Comparison of ENCODE assay signal across 21 cellular contexts in the genomic region with DNA sequence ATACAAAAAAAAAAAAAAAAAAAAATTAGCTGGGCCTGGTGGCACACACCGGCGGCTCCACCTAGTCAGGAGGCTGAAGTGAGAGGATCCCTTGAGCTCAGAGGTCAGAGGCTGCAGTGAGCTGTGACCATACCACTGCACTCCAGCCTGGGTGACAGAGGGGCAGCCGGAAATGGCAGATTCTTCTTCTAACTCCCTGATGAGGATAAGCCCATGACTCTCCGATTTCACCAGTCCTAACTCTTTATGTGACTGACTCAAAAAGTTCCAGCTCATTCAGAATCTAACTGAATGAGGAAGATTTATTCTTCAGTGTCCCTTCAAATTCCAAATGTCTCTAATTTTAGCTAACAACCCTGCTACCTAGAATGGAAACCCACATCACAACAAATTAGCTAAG. TPM values are rescaled to one million over a fixed set of nuclear protein-coding genes. Genes with fewer than 3 reads are reported as not detected.
A peak's percentile ranks its signal among the peaks of the same experiment; 100 is the strongest.
DNase-seq lines count a peak whose midpoint lies in the region; FAIRE-seq and TF ChIP-seq lines count a peak whose summit lies in the region.
"Had no signal": no experiment of that assay in that cellular context is flagged by ENCODE, and none has a peak within 500 bp of the region (broad histone marks: within the 10 kb centered on the region; RNA-seq: fewer than 3 reads in every experiment).

No MANE protein-coding gene starts in this region.

- H3K79me2 ChIP-seq in PC-9 (ENCODE audit: low read depth), result no peaks in the 10 kb centered on the region; the same call in 1 of the 2 replicates

- H3K27me3 Mint-ChIP-seq in activated naive CD4-positive, alpha-beta T cell treated with anti-CD3 and anti-CD28 coated beads for 36 hours (ENCODE audit: low read depth), result no peaks in the 10 kb centered on the region
- no peaks in the 10 kb centered on the region for H3K27me3 Mint-ChIP-seq in CD4-positive, alpha-beta memory T cell

- H3K9me3 ChIP-seq in CD4-positive, alpha-beta memory T cell (ENCODE audit: control insufficient read depth in 1 of 2, low read length in 2 of 2), result no peaks in the 10 kb centered on the region
- H3K9me3 ChIP-seq in PC-9 (ENCODE audit: insufficient read depth, low read depth), result no peaks in the 10 kb centered on the region
- H3K9me3 ChIP-seq in esophagus muscularis mucosa, result no peaks in the 10 kb centered on the region
- H3K9me3 ChIP-seq: SJCRH30 had no signal

- WGBS in esophagus muscularis mucosa, result 96% methylated on average over 4 of the region's 4 CpGs

- no TSS peak for BruUV-seq in PC-9 (replicated peaks; lab: Mats Ljungman, UMichigan)

- no peak for FAIRE-seq in H54 (lab: Jason Lieb, UNC)

- TF ChIP-seq CTCF in PC-9 (conservative IDR thresholded peaks at IDR 0.05) (no peak), esophagus muscularis mucosa (IDR thresholded peaks at IDR 0.05) (no peak)

- H3K36me3 ChIP-seq in CD4-positive, alpha-beta memory T cell (ENCODE audit: insufficient read depth, low read length), result no peaks in the 10 kb centered on the region
- H3K36me3 ChIP-seq in PC-9 (ENCODE audit: low read depth) (no peaks in the 10 kb centered on the region), esophagus muscularis mucosa (no peaks in the 10 kb centered on the region)
- H3K36me3 ChIP-seq: SJCRH30 had no signal

- H3K4me3 ChIP-seq in CD4-positive, alpha-beta memory T cell (ENCODE audit: low read length in 2 of 2), result no peak overlapping the region
- H3K4me3 ChIP-seq in PC-9, result no peak overlapping the region
- H3K4me3 ChIP-seq in esophagus muscularis mucosa, result no peak overlapping the region
- H3K4me3 ChIP-seq: SJCRH30 had no signal

- peaks cover 48% of the 10 kb centered on the region for H3K4me1 ChIP-seq in CD4-positive, alpha-beta memory T cell (ENCODE audit: insufficient read depth, low read length)
- H3K4me1 ChIP-seq in PC-9 (replicated peaks; ENCODE audit: insufficient read depth), result peaks cover 73% of the 10 kb centered on the region
- peaks cover 5 to 22% (median 19%) of the 10 kb centered on the region in 4 donors for H3K4me1 ChIP-seq in esophagus muscularis mucosa

- POLR2A ChIA-PET in CD4-positive, alpha-beta memory T cell (lab: Charles Lee; ENCODE audit: partially characterized antibody), result interaction anchor here (0.6 to 5.8 kb wide), 2 partner anchors 15 to 99 kb away, joined by 3 to 55 read pairs; a partner anchor contains a TSS
- POLR2A ChIA-PET in PC-9 (lab: Charles Lee; ENCODE audit: unreplicated experiment), result interaction anchor here (0.5 to 0.6 kb wide), 2 partner anchors 14 to 98 kb away, joined by 3 to 20 read pairs; a partner anchor contains a TSS

- CTCF ChIA-PET in activated naive CD4-positive, alpha-beta T cell treated with anti-CD3 and anti-CD28 coated beads for 36 hours (lab: Charles Lee), result interaction anchor here (0.8 to 0.9 kb wide), 2 partner anchors 21 to 24 kb away, joined by 4 read pairs; no protein-coding TSS in a partner anchor
- CTCF ChIA-PET in CD4-positive, alpha-beta memory T cell (lab: Charles Lee; ENCODE audit: partially characterized antibody), result interaction anchor here (0.7 to 1.6 kb wide), 3 partner anchors 9 to 36 kb away, joined by 3 to 6 read pairs (median 3); no protein-coding TSS in a partner anchor
- CTCF ChIA-PET in PC-9 (lab: Charles Lee), result interaction anchor here (0.6 kb wide), 2 partner anchors 1164 to 1264 kb away, joined by 4 to 6 read pairs; no protein-coding TSS in a partner anchor

- no peaks in the 10 kb centered on the region for H3K27me3 ChIP-seq in CD4-positive, alpha-beta memory T cell (ENCODE audit: insufficient read depth, low read length)
- no peaks in the 10 kb centered on the region for H3K27me3 ChIP-seq in PC-9 (ENCODE audit: insufficient read depth, low read depth)
- H3K27me3 ChIP-seq in esophagus muscularis mucosa, result peaks cover 0 to 19% (median 0%) of the 10 kb centered on the region in 4 donors
- H3K27me3 ChIP-seq: SJCRH30 had no signal

- H3K4me1 Mint-ChIP-seq in activated naive CD4-positive, alpha-beta T cell treated with anti-CD3 and anti-CD28 coated beads for 36 hours (ENCODE audit: low read depth), result peaks cover 70% of the 10 kb centered on the region
- peaks cover 23 to 55% (median 43%) of the 10 kb centered on the region in 4 donors for H3K4me1 Mint-ChIP-seq in CD4-positive, alpha-beta memory T cell

- TF ChIP-seq EP300 in esophagus muscularis mucosa (IDR thresholded peaks at IDR 0.05), result no peak

- H3K27ac ChIP-seq in CD4-positive, alpha-beta memory T cell (ENCODE audit: low read depth, low read length), result no peak overlapping the region
- H3K27ac ChIP-seq in PC-9 (peak overlapping the region; percentile 85), esophagus muscularis mucosa (replicated peaks in 1 of 4) (no peak overlapping the region)
- H3K27ac ChIP-seq: RWPE1, SJCRH30 had no signal

- H3K9me2 ChIP-seq in PC-9 (ENCODE audit: insufficient read depth), result no peaks in the 10 kb centered on the region

- H3F3A ChIP-seq in PC-9 (ENCODE audit: insufficient read depth, low read depth), result peaks cover 47% of the 10 kb centered on the region

- H3K27ac Mint-ChIP-seq in activated naive CD4-positive, alpha-beta T cell treated with anti-CD3 and anti-CD28 coated beads for 36 hours, result peak overlapping the region; percentile 75
- H3K27ac Mint-ChIP-seq in CD4-positive, alpha-beta memory T cell, result peak overlapping the region in 5 of 7 donors; percentile 1 to 80 (median 27)

- TF ChIP-seq POLR2A in esophagus muscularis mucosa (IDR thresholded peaks at IDR 0.05; ENCODE audit: low read depth), result no peak
- TF ChIP-seq POLR2A in H54 (IDR thresholded peaks at IDR 0.05; ENCODE audit: low read depth, low read length), result no peak

- no peak overlapping the region for H3K4me3 Mint-ChIP-seq in activated naive CD4-positive, alpha-beta T cell treated with anti-CD3 and anti-CD28 coated beads for 36 hours
- H3K4me3 Mint-ChIP-seq in CD4-positive, alpha-beta memory T cell, result peak overlapping the region in 2 of 8 donors; percentile 18 to 26

- no peak overlapping the region for H2AFZ ChIP-seq in PC-9

- intact Hi-C loops in activated naive CD4-positive, alpha-beta T cell treated with anti-CD3 and anti-CD28 coated beads for 36 hours (cut with micrococcal nuclease), result no loop called here
- intact Hi-C loops in CD4-positive, alpha-beta memory T cell (cut with micrococcal nuclease), result no loop called here
- intact Hi-C loops in PC-9 (cut with micrococcal nuclease; ENCODE audit: unreplicated experiment) (no loop called here), esophagus muscularis mucosa (cut with DNase I) (no loop called here)

- no peak for DNase-seq in activated naive CD4-positive, alpha-beta T cell treated with anti-CD3 and anti-CD28 coated beads for 36 hours
- no peak for DNase-seq in activated naive CD4-positive, alpha-beta T cell (lab: John Stamatoyannopoulos, UW)
- no peak for DNase-seq in CD4-positive, alpha-beta memory T cell
- DNase-seq in PC-9 (no peak), esophagus muscularis mucosa (ENCODE audit: extremely low spot score) (peak; percentile 21), H54 (ENCODE audit: insufficient read length, low spot score) (no peak), HPDE6-E6E7 (ENCODE audit: extremely low spot score) (no peak), hippocampal formation (lab: John Stamatoyannopoulos, UW) (no peak)
- DNase-seq: ACHN; AML-193; Calu3; DMS53; KBM-7; NCI-H1436; NCI-H2029; NCI-H2171; NCI-H446; NK-92 treated with Interleukin-12 subunit alpha and Interleukin-12 subunit beta, amount 100 ng/mL, for 24 hours had no signal

- no peaks in the 10 kb centered on the region for H4K20me1 ChIP-seq in PC-9 (ENCODE audit: insufficient read depth)

- H3K9me3 Mint-ChIP-seq in activated naive CD4-positive, alpha-beta T cell treated with anti-CD3 and anti-CD28 coated beads for 36 hours, result no peaks in the 10 kb centered on the region
- peaks cover 0 to 1% (median 0%) of the 10 kb centered on the region in 8 donors for H3K9me3 Mint-ChIP-seq in CD4-positive, alpha-beta memory T cell

- H3K4me2 ChIP-seq in PC-9, result no peak overlapping the region

- H3K36me3 Mint-ChIP-seq in activated naive CD4-positive, alpha-beta T cell treated with anti-CD3 and anti-CD28 coated beads for 36 hours (ENCODE audit: low read depth), result peaks cover 3% of the 10 kb centered on the region
- H3K36me3 Mint-ChIP-seq in CD4-positive, alpha-beta memory T cell, result peaks cover 0 to 2% of the 10 kb centered on the region in 2 donors

RNA-seq across cellular contexts. Expression of a gene that starts 4.3 kb away (rescaled TPM):
- 1 to 10 TPM; 2.0 to 3.2 TPM for total RNA-seq in activated naive CD4-positive, alpha-beta T cell treated with anti-CD3 and anti-CD28 coated beads for 36 hours
- total RNA-seq in CD4-positive, alpha-beta memory T cell, result not detected
- under 1 TPM; 0.16 to 0.31 TPM for polyA plus RNA-seq in CD4-positive, alpha-beta memory T cell
- total RNA-seq in PC-9 (2021) (1.2 and 1.3 TPM in 2 replicates), esophagus muscularis mucosa (not detected)
- total RNA-seq: OCI-LY7 had no signal
